19 cellular contexts compared by ENCODE assay signal in the genomic region with DNA sequence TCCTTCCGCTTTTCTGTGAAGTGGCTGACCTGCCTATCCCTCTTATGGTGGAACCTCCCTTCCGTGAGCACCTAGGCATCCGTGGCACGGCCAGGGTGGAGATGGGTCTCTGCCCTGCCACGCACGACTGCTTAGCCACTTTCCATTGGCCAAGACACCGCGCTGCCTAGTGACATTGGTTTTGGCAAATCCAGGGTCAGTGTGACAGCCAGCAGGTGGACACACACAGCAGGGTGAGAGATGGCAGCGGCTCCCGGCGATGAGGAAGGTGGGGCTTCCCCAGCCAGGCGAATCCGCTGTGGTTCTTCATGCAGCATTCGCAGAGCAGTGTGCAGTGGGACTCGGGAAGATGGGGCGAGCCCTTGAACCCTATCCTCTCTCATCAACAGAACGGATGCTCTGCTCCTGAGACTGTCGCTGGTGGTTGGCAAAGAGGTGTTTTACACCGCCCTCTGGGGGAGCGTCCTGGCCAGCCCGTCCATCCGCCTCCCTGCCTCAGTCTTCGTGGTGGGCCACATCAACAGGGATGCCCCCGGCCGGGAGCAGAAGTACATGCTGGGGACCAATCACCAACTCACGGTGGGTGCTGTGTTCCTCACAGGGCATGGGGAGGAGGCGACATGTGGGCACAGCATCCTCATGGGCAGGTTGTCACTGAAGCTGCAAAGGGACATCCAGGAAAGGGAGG. TPM values are rescaled to one million over a fixed set of nuclear protein-coding genes. Genes with fewer than 3 reads are reported as not detected.
A peak's percentile ranks its signal among the peaks of the same experiment; 100 is the strongest.
DNase-seq lines count a peak whose midpoint lies in the region; ATAC-seq, FAIRE-seq and TF ChIP-seq lines count a peak whose summit lies in the region.
"Had no signal": no experiment of that assay in that cellular context is flagged by ENCODE, and none has a peak within 500 bp of the region (broad histone marks: within the 10 kb centered on the region; RNA-seq: fewer than 3 reads in every experiment).

No MANE protein-coding gene starts in this region.

- in situ Hi-C loops in G401 (cut with HindIII; ENCODE audit: low sequenced_read_pairs) = no loop called here
- in situ Hi-C loops in IMR-90 (cut with MboI; ENCODE audit: low sequenced_read_pairs) = loop anchor here (10.0 kb wide), 1 partner anchor 54 kb away; a partner anchor contains a TSS

- DNase-seq in G401 (ENCODE audit: low spot score) = peak; percentile 86
- DNase-seq in IMR-90 = no peak
- DNase-seq in astrocyte (ENCODE audit: low read depth) = no peak
- no peak for DNase-seq in mesenchymal stem cell
- DNase-seq in stimulated activated CD8-positive, alpha-beta memory T cell treated with anti-CD3 and anti-CD28 coated beads, Interleukin-4, amount 100 ng/mL, for 48 hours = no peak
- DNase-seq in KG1 (lab: John Stamatoyannopoulos, UW) = no peak
- DNase-seq in NCI-H1930 (lab: John Stamatoyannopoulos, UW) = no peak
- no peak for DNase-seq in cortex of kidney (lab: John Stamatoyannopoulos, UW)
- DNase-seq: DMS79 treated with DMSO at 0.1 percent for 48 hours; MG63; NCI-H1048; NCI-H1436; NCI-H2029; NCI-H446; NCI-H526 treated with DMSO at 0.1 percent for 48 hours; NK-92 treated with Interleukin-12 subunit alpha and Interleukin-12 subunit beta, amount 100 ng/mL, for 24 hours; OCI-M1 had no signal

- TF ChIP-seq CTCF in IMR-90 (conservative IDR thresholded peaks at IDR 0.05; ENCODE audit: low read depth, low read length) (no peak), astrocyte (IDR thresholded peaks at IDR 0.05; ENCODE audit: insufficient read depth, low read depth, low read length) (no peak)

- peak overlapping the region; percentile 37 for H2BK5ac ChIP-seq in IMR-90 (ENCODE audit: low read depth, low read length, poor library complexity, severe bottlenecking)
- H2BK5ac ChIP-seq in mesenchymal stem cell (ENCODE audit: low read depth, low read length, poor library complexity, severe bottlenecking) = no peak overlapping the region

- H2BK20ac ChIP-seq in IMR-90 (ENCODE audit: low read depth, low read length) = peak overlapping the region; percentile 69

- no peak overlapping the region for H3K4me2 ChIP-seq in IMR-90 (ENCODE audit: low read depth, low read length)
- peak overlapping the region; percentile 60 for H3K4me2 ChIP-seq in astrocyte (ENCODE audit: low read length)
- no peak overlapping the region for H3K4me2 ChIP-seq in mesenchymal stem cell (ENCODE audit: low read length, poor library complexity, severe bottlenecking)

- H3K36me3 ChIP-seq in IMR-90 (ENCODE audit: control insufficient read depth, insufficient read depth, low read length) (no peaks in the 10 kb centered on the region), astrocyte (ENCODE audit: insufficient read depth, low read length) (no peaks in the 10 kb centered on the region), mesenchymal stem cell (ENCODE audit: control insufficient read depth in 1 of 2, insufficient read depth in 2 of 2, low read depth in 1 of 2, low read length in 2 of 2) (peaks cover 4 to 5% of the 10 kb centered on the region in 2 experiments)
- H3K36me3 ChIP-seq: MG63 had no signal

- H3K27me3 ChIP-seq in IMR-90 (ENCODE audit: control insufficient read depth, insufficient read depth, low read length) (no peaks in the 10 kb centered on the region), astrocyte (ENCODE audit: insufficient read depth, low read length) (no peaks in the 10 kb centered on the region), mesenchymal stem cell (ENCODE audit: control insufficient read depth in 1 of 2, insufficient read depth in 1 of 2, low read length in 2 of 2) (no peaks in the 10 kb centered on the region)
- H3K27me3 ChIP-seq: MG63 had no signal

- H3K27ac ChIP-seq in IMR-90 (ENCODE audit: insufficient read depth, low read length) (no peak overlapping the region), astrocyte (ENCODE audit: low read depth, low read length) (peak overlapping the region; percentile 77), mesenchymal stem cell (ENCODE audit: low read length, poor library complexity, severe bottlenecking) (peak overlapping the region; percentile 1)
- H3K27ac ChIP-seq: GM23248 had no signal

- H3K36me3 Mint-ChIP-seq in astrocyte (ENCODE audit: low read depth, unreplicated experiment) = peaks cover 1% of the 10 kb centered on the region

- H3K9me1 ChIP-seq in IMR-90 (ENCODE audit: insufficient read depth, low read length) = peaks cover 28% of the 10 kb centered on the region

- H4K8ac ChIP-seq in IMR-90 (ENCODE audit: low read depth in 2 of 2, low read length in 2 of 2) (peak overlapping the region in 1 of 2 experiments; percentile 14; a peak in 1 of 4 replicates), mesenchymal stem cell (ENCODE audit: low read length) (no peak overlapping the region)

- dilution Hi-C loops in IMR-90 (cut with HindIII; ENCODE audit: low sequenced_read_pairs, unreplicated experiment) = no loop called here

- no peak overlapping the region for H3K56ac ChIP-seq in IMR-90 (ENCODE audit: extremely low read depth, insufficient read depth, low read length)

- POLR2A ChIA-PET in IMR-90 (lab: Charles Lee; ENCODE audit: unreplicated experiment) = no interaction called here

- peak overlapping the region; percentile 80 for H3K27ac Mint-ChIP-seq in astrocyte (ENCODE audit: unreplicated experiment)

- H4K91ac ChIP-seq in IMR-90 (ENCODE audit: insufficient read depth, low read depth, low read length) (peak overlapping the region; percentile 72), mesenchymal stem cell (ENCODE audit: low read length) (no peak overlapping the region)

- peak overlapping the region; percentile 55 for H3K14ac ChIP-seq in IMR-90 (replicated peaks; ENCODE audit: low read depth, low read length)
- H3K14ac ChIP-seq in mesenchymal stem cell (ENCODE audit: low read length in 2 of 2) = peak overlapping the region in 1 of 2 experiments; percentile 63

- TF ChIP-seq RAD21 in IMR-90 (IDR thresholded peaks at IDR 0.05; ENCODE audit: low read length) = no peak

- H2AFZ ChIP-seq in IMR-90 (replicated peaks; ENCODE audit: low read length, poor library complexity) (no peak overlapping the region), astrocyte (ENCODE audit: low read depth, low read length) (no peak overlapping the region), mesenchymal stem cell (ENCODE audit: low read depth, low read length) (no peak overlapping the region)
- H2AFZ ChIP-seq: GM23248 had no signal

- H3K4ac ChIP-seq in IMR-90 (ENCODE audit: low read depth, low read length) = peak overlapping the region; percentile 86
- no peak overlapping the region for H3K4ac ChIP-seq in mesenchymal stem cell (ENCODE audit: low read depth in 1 of 2, low read length in 2 of 2)

- 96% methylated on average over 14 of the region's 27 CpGs; no CpG with 5 or more reads in 1 of the 2 experiments for WGBS in IMR-90 (ENCODE audit: extremely low coverage in 2 of 2, insufficient read length in 1 of 2), 2 experiments
- WGBS in mesenchymal stem cell = 96% methylated on average over 27 of the region's 27 CpGs

- peak overlapping the region; percentile 50 for H3K4me3 Mint-ChIP-seq in astrocyte (ENCODE audit: unreplicated experiment)

- ATAC-seq in IMR-90 (ENCODE audit: low read depth) = no peak

- peaks cover 31% of the 10 kb centered on the region for H3K4me1 ChIP-seq in IMR-90 (ENCODE audit: control insufficient read depth, insufficient read depth, low read length)
- H3K4me1 ChIP-seq in astrocyte (ENCODE audit: insufficient read depth, low read length) = peaks cover 64% of the 10 kb centered on the region
- peaks cover 40% of the 10 kb centered on the region for H3K4me1 ChIP-seq in mesenchymal stem cell (ENCODE audit: control insufficient read depth, insufficient read depth, low read depth, low read length)

- peak overlapping the region; percentile 59 for H2AK9ac ChIP-seq in IMR-90 (replicated peaks; ENCODE audit: low read depth, low read length, poor library complexity)

- H2BK15ac ChIP-seq in IMR-90 (ENCODE audit: low read depth, low read length) (peak overlapping the region; percentile 78; the same call in 2 of the 3 replicates), mesenchymal stem cell (ENCODE audit: low read depth, poor library complexity, severe bottlenecking) (no peak overlapping the region)

- CTCF ChIA-PET in IMR-90 (lab: Yijun Ruan, JAX) = interaction anchor here (0.8 kb wide), 1 partner anchor 57 kb away, joined by 3 read pairs; no protein-coding TSS in a partner anchor

- H2BK12ac ChIP-seq in mesenchymal stem cell (ENCODE audit: low read length in 2 of 2) = no peak overlapping the region

- no peaks in the 10 kb centered on the region for H3K27me3 Mint-ChIP-seq in astrocyte (ENCODE audit: low read depth, unreplicated experiment)

- peak overlapping the region; percentile 75 for H2BK120ac ChIP-seq in IMR-90 (ENCODE audit: low read depth, low read length)
- no peak overlapping the region for H2BK120ac ChIP-seq in mesenchymal stem cell (ENCODE audit: low read depth, low read length)

- H3K4me3 ChIP-seq in IMR-90 (ENCODE audit: insufficient read depth, low read depth, low read length) (no peak overlapping the region), astrocyte (ENCODE audit: insufficient read depth, low read depth, low read length) (no peak overlapping the region), mesenchymal stem cell (ENCODE audit: insufficient read depth in 1 of 2, low read depth in 1 of 2, low read length in 2 of 2) (no peak overlapping the region)
- H3K4me3 ChIP-seq: GM23248, MG63 had no signal

- H3K18ac ChIP-seq in IMR-90 (ENCODE audit: low read depth, low read length) (no peak overlapping the region), mesenchymal stem cell (ENCODE audit: low read depth in 1 of 2, low read length in 2 of 2) (no peak overlapping the region)

- intact Hi-C loops in IMR-90 (cut with micrococcal nuclease) = loop anchor here (5.0 kb wide), 1 partner anchor 51 kb away; a partner anchor contains a TSS

- H3K79me1 ChIP-seq in IMR-90 (ENCODE audit: low read depth in 1 of 2, low read length in 2 of 2) = peaks cover 12 to 46% of the 10 kb centered on the region in 2 experiments
- peaks cover 4% of the 10 kb centered on the region for H3K79me1 ChIP-seq in mesenchymal stem cell (replicated peaks; ENCODE audit: low read length, poor library complexity, severe bottlenecking)

- H3K9me3 ChIP-seq in IMR-90 (ENCODE audit: control insufficient read depth, insufficient read depth, low read length) = no peaks in the 10 kb centered on the region
- no peaks in the 10 kb centered on the region for H3K9me3 ChIP-seq in astrocyte (ENCODE audit: insufficient read depth, low read depth, low read length)
- H3K9me3 ChIP-seq in mesenchymal stem cell (ENCODE audit: control insufficient read depth, low read length) = no peaks in the 10 kb centered on the region
- H3K9me3 ChIP-seq: MG63 had no signal

- H4K20me1 ChIP-seq in IMR-90 (ENCODE audit: insufficient read depth, low read length) (no peaks in the 10 kb centered on the region), astrocyte (ENCODE audit: insufficient read depth, low read length) (no peaks in the 10 kb centered on the region)

- peak overlapping the region; percentile 95 for H2AK5ac ChIP-seq in IMR-90 (ENCODE audit: low read depth, low read length)
- H2AK5ac ChIP-seq in mesenchymal stem cell (ENCODE audit: low read length, severe bottlenecking) = peak overlapping the region; percentile 80

- H3K9ac ChIP-seq in IMR-90 (ENCODE audit: low read depth, low read length) = no peak overlapping the region
- H3K9ac ChIP-seq in astrocyte (ENCODE audit: low read length) = peak overlapping the region; percentile 32
- no peak overlapping the region for H3K9ac ChIP-seq in mesenchymal stem cell (ENCODE audit: low read length)
- H3K9ac ChIP-seq: GM23248 had no signal

- H3K9me3 Mint-ChIP-seq in astrocyte (ENCODE audit: unreplicated experiment) = no peaks in the 10 kb centered on the region

- no TSS peak for BruUV-seq in IMR-90 (replicated peaks; lab: Mats Ljungman, UMichigan)

- peak overlapping the region; percentile 52 for H3K23ac ChIP-seq in IMR-90 (ENCODE audit: low read depth, low read length)
- no peak overlapping the region for H3K23ac ChIP-seq in mesenchymal stem cell (ENCODE audit: low read length in 2 of 2)

- H4K5ac ChIP-seq in IMR-90 (ENCODE audit: low read depth, low read length) = no peak overlapping the region

- FAIRE-seq in astrocyte (lab: Jason Lieb, UNC) = no peak
- FAIRE-seq: G401.6 had no signal

- no peaks in the 10 kb centered on the region for H3K79me2 ChIP-seq in astrocyte (ENCODE audit: insufficient read depth, low read length)

- no peak for TF ChIP-seq POLR2A in IMR-90 (IDR thresholded peaks at IDR 0.05; ENCODE audit: low read depth, low read length)

- peaks cover 53% of the 10 kb centered on the region for H3K4me1 Mint-ChIP-seq in astrocyte (ENCODE audit: low read depth, unreplicated experiment)

RNA-seq across cellular contexts. Expression of a gene that starts 51.8 kb away (rescaled TPM):
- total RNA-seq in G401 (2014; rRNA removed; shearing (Covaris generic)) = 4.0 and 4.1 TPM in 2 replicates
- total RNA-seq in IMR-90 (2012; rRNA removed) = 7.5 and 8.8 TPM in 2 replicates
- 12.2 and 13.0 TPM in 2 replicates for polyA plus RNA-seq in IMR-90 (2012; rRNA removed)
- polyA plus RNA-seq in IMR-90 (2012; cell fraction: cytosol; rRNA removed) = 8.1 and 10.8 TPM in 2 replicates
- polyA plus RNA-seq in IMR-90 (2012; cell fraction: nucleus; rRNA removed; ENCODE audit: low replicate concordance) = 12.9 and 16.4 TPM in 2 replicates
- 22.2 and 26.1 TPM in 2 replicates for total RNA-seq in astrocyte
- polyA plus RNA-seq in mesenchymal stem cell (2013, experiment 1 of 2) = 1.8 TPM
- 1.8 TPM for polyA plus RNA-seq in mesenchymal stem cell (2013, experiment 2 of 2)
